Comparison of ENCODE assay signal across 12 cellular contexts in genomic region chr13:85528578-85529215, GRCh38.
DNase-seq lines count a peak whose midpoint lies in the region; TF ChIP-seq lines count a peak whose summit lies in the region.
"Had no signal": no experiment of that assay in that cellular context is flagged by ENCODE, and none has a peak within 500 bp of the region (broad histone marks: within the 10 kb centered on the region; RNA-seq: fewer than 3 reads in every experiment).

No MANE protein-coding gene starts in this region.

- H3K36me3 Mint-ChIP-seq in CD4-positive, alpha-beta memory T cell = no peaks in the 10 kb centered on the region
- H3K36me3 Mint-ChIP-seq: activated naive CD8-positive, alpha-beta T cell treated with anti-CD3 and anti-CD28 coated beads, Interleukin-2, amount 10 ng/mL, durations not matched to agents 7 days and 5 days; T-cell had no signal

- no peak overlapping the region for H3K27ac ChIP-seq in Peyer's patch
- H3K27ac ChIP-seq in CD4-positive, alpha-beta memory T cell (ENCODE audit: low read depth, low read length) = no peak overlapping the region

- TF ChIP-seq CTCF in Peyer's patch (IDR thresholded peaks at IDR 0.05) = no peak

- TF ChIP-seq POLR2A in Peyer's patch (IDR thresholded peaks at IDR 0.05) = no peak

- intact Hi-C loops in CD4-positive, alpha-beta memory T cell (cut with micrococcal nuclease) = no loop called here

- H3K36me3 ChIP-seq in Peyer's patch = no peaks in the 10 kb centered on the region
- no peaks in the 10 kb centered on the region for H3K36me3 ChIP-seq in CD4-positive, alpha-beta memory T cell (ENCODE audit: insufficient read depth, low read length)

- H3K27me3 ChIP-seq in Peyer's patch = no peaks in the 10 kb centered on the region
- no peaks in the 10 kb centered on the region for H3K27me3 ChIP-seq in CD4-positive, alpha-beta memory T cell (ENCODE audit: insufficient read depth, low read length)

- DNase-seq in GM04504 (ENCODE audit: low read depth) = peak; percentile 82
- DNase-seq in SK-N-DZ (ENCODE audit: low spot score) = peak; percentile 21
- peak; percentile 91 for DNase-seq in fibroblast of peridontal ligament (ENCODE audit: extremely low read depth)
- DNase-seq in skeletal muscle cell (ENCODE audit: low read depth) = peak; percentile 50
- no peak for DNase-seq in NCI-H526 treated with DMSO at 0.1 percent for 48 hours (lab: John Stamatoyannopoulos, UW)
- no peak for DNase-seq in Peyer's patch
- no peak for DNase-seq in CD4-positive, alpha-beta memory T cell
- DNase-seq: activated CD8-positive, alpha-beta T cell treated with anti-CD3 and anti-CD28 coated beads, Interleukin-2, amount 10 ng/mL, durations not matched to agents 7 days and 5 days; activated naive CD8-positive, alpha-beta T cell treated with anti-CD3 and anti-CD28 coated beads, Interleukin-2, amount 10 ng/mL, durations not matched to agents 7 days and 5 days; NCI-H526; stimulated activated CD4-positive, alpha-beta T cell treated with anti-CD3 and anti-CD28 coated beads, Interleukin-4, amount 100 ng/mL, for 4 hours; T-cell had no signal

- H3K9me3 ChIP-seq in Peyer's patch = no peaks in the 10 kb centered on the region
- no peaks in the 10 kb centered on the region for H3K9me3 ChIP-seq in CD4-positive, alpha-beta memory T cell (ENCODE audit: control insufficient read depth in 1 of 2, low read length in 2 of 2)

- H3K9me3 Mint-ChIP-seq in CD4-positive, alpha-beta memory T cell = peaks cover 0 to 4% (median 0%) of the 10 kb centered on the region in 8 donors
- H3K9me3 Mint-ChIP-seq: activated naive CD8-positive, alpha-beta T cell treated with anti-CD3 and anti-CD28 coated beads, Interleukin-2, amount 10 ng/mL, durations not matched to agents 7 days and 5 days had no signal

- H3K27ac Mint-ChIP-seq in CD4-positive, alpha-beta memory T cell = no peak overlapping the region
- H3K27ac Mint-ChIP-seq: activated CD8-positive, alpha-beta T cell treated with anti-CD3 and anti-CD28 coated beads, Interleukin-2, amount 10 ng/mL, durations not matched to agents 7 days and 5 days; activated naive CD8-positive, alpha-beta T cell treated with anti-CD3 and anti-CD28 coated beads, Interleukin-2, amount 10 ng/mL, durations not matched to agents 7 days and 5 days; T-cell had no signal

- no peak overlapping the region for H3K4me3 Mint-ChIP-seq in CD4-positive, alpha-beta memory T cell
- H3K4me3 Mint-ChIP-seq: activated CD8-positive, alpha-beta T cell treated with anti-CD3 and anti-CD28 coated beads, Interleukin-2, amount 10 ng/mL, durations not matched to agents 7 days and 5 days; activated naive CD8-positive, alpha-beta T cell treated with anti-CD3 and anti-CD28 coated beads, Interleukin-2, amount 10 ng/mL, durations not matched to agents 7 days and 5 days; T-cell had no signal

- CTCF ChIA-PET in CD4-positive, alpha-beta memory T cell (lab: Charles Lee; ENCODE audit: partially characterized antibody) = no interaction called here

- no peaks in the 10 kb centered on the region for H3K4me1 ChIP-seq in Peyer's patch
- H3K4me1 ChIP-seq in CD4-positive, alpha-beta memory T cell (ENCODE audit: insufficient read depth, low read length) = no peaks in the 10 kb centered on the region

- H3K4me1 Mint-ChIP-seq in CD4-positive, alpha-beta memory T cell = no peaks in the 10 kb centered on the region
- H3K4me1 Mint-ChIP-seq: activated naive CD8-positive, alpha-beta T cell treated with anti-CD3 and anti-CD28 coated beads, Interleukin-2, amount 10 ng/mL, durations not matched to agents 7 days and 5 days; T-cell had no signal

- no peak overlapping the region for H3K4me3 ChIP-seq in skeletal muscle cell (ENCODE audit: low read depth, low read length)
- no peak overlapping the region for H3K4me3 ChIP-seq in Peyer's patch
- no peak overlapping the region for H3K4me3 ChIP-seq in CD4-positive, alpha-beta memory T cell (ENCODE audit: low read length in 2 of 2)

- POLR2A ChIA-PET in CD4-positive, alpha-beta memory T cell (lab: Charles Lee; ENCODE audit: partially characterized antibody) = no interaction called here

- no peaks in the 10 kb centered on the region for H3K27me3 Mint-ChIP-seq in CD4-positive, alpha-beta memory T cell
- H3K27me3 Mint-ChIP-seq: activated naive CD8-positive, alpha-beta T cell treated with anti-CD3 and anti-CD28 coated beads, Interleukin-2, amount 10 ng/mL, durations not matched to agents 7 days and 5 days; T-cell had no signal

Comparison
In these comparisons a context has a peak if more than half of its experiments do, and no peak if none do; other contexts are left out.
1. DNase-seq: peak in GM04504 (single experiment), SK-N-DZ (single experiment), fibroblast of peridontal ligament (single experiment) and skeletal muscle cell (single experiment); none in NCI-H526 treated with DMSO at 0.1 percent for 48 hours (single experiment), Peyer's patch (0 of 3) and CD4-positive, alpha-beta memory T cell (0 of 5).